Comparison of ENCODE assay signal across 10 cellular contexts in genomic region chr4:3767569-3768288, GRCh38. TPM values are rescaled to one million over a fixed set of nuclear protein-coding genes. Genes with fewer than 3 reads are reported as not detected.
DNase-seq lines count a peak whose midpoint lies in the region; ATAC-seq and TF ChIP-seq lines count a peak whose summit lies in the region.
"Had no signal": no experiment of that assay in that cellular context is flagged by ENCODE, and none has a peak within 500 bp of the region (broad histone marks: within the 10 kb centered on the region; RNA-seq: fewer than 3 reads in every experiment).

No MANE protein-coding gene starts in this region.

- BruUV-seq in MCF 10A (replicated peaks; lab: Mats Ljungman, UMichigan), result no TSS peak

- H3K36me3 Mint-ChIP-seq in MCF 10A (ENCODE audit: insufficient read depth, unreplicated experiment) (no peaks in the 10 kb centered on the region), immature natural killer cell (no peaks in the 10 kb centered on the region)
- peaks cover 2% of the 10 kb centered on the region for H3K36me3 Mint-ChIP-seq in activated CD8-positive, alpha-beta T cell treated with anti-CD3 and anti-CD28 coated beads, Interleukin-2, amount 10 ng/mL, durations not matched to agents 7 days and 5 days (ENCODE audit: low read depth)

- no peak for ATAC-seq in activated CD8-positive, alpha-beta T cell treated with anti-CD3 and anti-CD28 coated beads, Interleukin-2, amount 10 ng/mL, durations not matched to agents 7 days and 5 days
- ATAC-seq in HG03342 (IDR thresholded peaks at IDR 0.05; ENCODE audit: unreplicated experiment), result no peak
- ATAC-seq: psoas muscle had no signal

- CTCF ChIA-PET in MCF 10A (lab: Yijun Ruan, JAX), result no interaction called here
- CTCF ChIA-PET in activated CD8-positive, alpha-beta T cell treated with anti-CD3 and anti-CD28 coated beads, Interleukin-2, amount 10 ng/mL, durations not matched to agents 7 days and 5 days (lab: Charles Lee), result no interaction called here

- H3K9me3 Mint-ChIP-seq in MCF 10A (ENCODE audit: unreplicated experiment) (no peaks in the 10 kb centered on the region), immature natural killer cell (peaks cover 0 to 2% (median 0%) of the 10 kb centered on the region in 6 donors)
- H3K9me3 Mint-ChIP-seq in activated CD8-positive, alpha-beta T cell treated with anti-CD3 and anti-CD28 coated beads, Interleukin-2, amount 10 ng/mL, durations not matched to agents 7 days and 5 days (ENCODE audit: insufficient read depth), result no peaks in the 10 kb centered on the region

- H3K9me3 ChIP-seq in breast epithelium (no peaks in the 10 kb centered on the region), thyroid gland (no peaks in the 10 kb centered on the region)
- H3K9me3 ChIP-seq: psoas muscle had no signal

- H3K36me3 ChIP-seq in breast epithelium (no peaks in the 10 kb centered on the region), thyroid gland (no peaks in the 10 kb centered on the region)

- H3K27ac ChIP-seq in breast epithelium (no peak overlapping the region), thyroid gland (no peak overlapping the region)
- H3K27ac ChIP-seq: psoas muscle had no signal

- TF ChIP-seq POLR2A in breast epithelium (IDR thresholded peaks at IDR 0.05), result no peak
- no peak for TF ChIP-seq POLR2A in thyroid gland (IDR thresholded peaks at IDR 0.05)

- no peak for TF ChIP-seq CTCF in MCF 10A (IDR thresholded peaks at IDR 0.05; ENCODE audit: unreplicated experiment)
- TF ChIP-seq CTCF in breast epithelium (IDR thresholded peaks at IDR 0.05), result no peak
- no peak for TF ChIP-seq CTCF in thyroid gland (IDR thresholded peaks at IDR 0.05)

- H3K4me3 ChIP-seq in breast epithelium, result peak overlapping the region in 1 of 3 donors; percentile 11
- H3K4me3 ChIP-seq in thyroid gland (replicated peaks in 1 of 3), result no peak overlapping the region

- H3K27me3 Mint-ChIP-seq in MCF 10A (ENCODE audit: insufficient read depth, unreplicated experiment) (no peaks in the 10 kb centered on the region), immature natural killer cell (ENCODE audit: low read depth in 3 of 3) (peaks cover 9 to 20% (median 10%) of the 10 kb centered on the region in 3 donors)
- H3K27me3 Mint-ChIP-seq in activated CD8-positive, alpha-beta T cell treated with anti-CD3 and anti-CD28 coated beads, Interleukin-2, amount 10 ng/mL, durations not matched to agents 7 days and 5 days (ENCODE audit: low read depth), result peaks cover 20% of the 10 kb centered on the region

- WGBS in thyroid gland, 2 donors, result 11 to 51% methylated on average over 13 to 44 of the region's 58 CpGs

- H3K4me1 ChIP-seq in breast epithelium, result no peaks in the 10 kb centered on the region
- peaks cover 0 to 3% of the 10 kb centered on the region in 2 donors for H3K4me1 ChIP-seq in thyroid gland
- H3K4me1 ChIP-seq: psoas muscle had no signal

- H3K27ac Mint-ChIP-seq in MCF 10A (ENCODE audit: low read depth, unreplicated experiment) (no peak overlapping the region), immature natural killer cell (no peak overlapping the region)
- peak overlapping the region; percentile 67 for H3K27ac Mint-ChIP-seq in activated CD8-positive, alpha-beta T cell treated with anti-CD3 and anti-CD28 coated beads, Interleukin-2, amount 10 ng/mL, durations not matched to agents 7 days and 5 days

- intact Hi-C loops in MCF 10A (cut with micrococcal nuclease) (no loop called here), breast epithelium (cut with DNase I; ENCODE audit: low total_unique reads) (no loop called here), thyroid gland (cut with DNase I) (no loop called here)

- H3K4me3 Mint-ChIP-seq in MCF 10A (ENCODE audit: unreplicated experiment) (peak overlapping the region; percentile 46), immature natural killer cell (peak overlapping the region; percentile 65 to 82 (median 73))
- H3K4me3 Mint-ChIP-seq in activated CD8-positive, alpha-beta T cell treated with anti-CD3 and anti-CD28 coated beads, Interleukin-2, amount 10 ng/mL, durations not matched to agents 7 days and 5 days, result peak overlapping the region; percentile 56

- POLR2A ChIA-PET in MCF 10A (lab: Yijun Ruan, JAX), result no interaction called here
- POLR2A ChIA-PET in activated CD8-positive, alpha-beta T cell treated with anti-CD3 and anti-CD28 coated beads, Interleukin-2, amount 10 ng/mL, durations not matched to agents 7 days and 5 days (lab: Charles Lee), result no interaction called here

- H3K27me3 ChIP-seq in breast epithelium, result peaks cover 0 to 64% of the 10 kb centered on the region in 2 donors
- H3K27me3 ChIP-seq in thyroid gland, result peaks cover 6% of the 10 kb centered on the region

- DNase-seq in MCF 10A (ENCODE audit: unreplicated experiment), result no peak
- no peak for DNase-seq in breast epithelium (ENCODE audit: low spot score in 2 of 2)
- peak; percentile 26 for DNase-seq in activated CD8-positive, alpha-beta T cell treated with anti-CD3 and anti-CD28 coated beads, Interleukin-2, amount 10 ng/mL, durations not matched to agents 7 days and 5 days
- DNase-seq in immature natural killer cell, result no peak
- peak; percentile 25 to 30 for DNase-seq in thyroid gland
- DNase-seq in NCI-H226, result no peak
- no peak for DNase-seq in HPDE6-E6E7 (ENCODE audit: extremely low spot score)
- DNase-seq: DND-41, psoas muscle had no signal

- no peaks in the 10 kb centered on the region for H3K4me1 Mint-ChIP-seq in MCF 10A (ENCODE audit: insufficient read depth, unreplicated experiment)
- peaks cover 4% of the 10 kb centered on the region for H3K4me1 Mint-ChIP-seq in activated CD8-positive, alpha-beta T cell treated with anti-CD3 and anti-CD28 coated beads, Interleukin-2, amount 10 ng/mL, durations not matched to agents 7 days and 5 days (ENCODE audit: low read depth)
- H3K4me1 Mint-ChIP-seq in immature natural killer cell, result peaks cover 6 to 11% of the 10 kb centered on the region in 2 donors

RNA-seq across cellular contexts. Expression of gene ADRA2C, which starts 1.5 kb away (rescaled TPM):
- total RNA-seq in MCF 10A (2022) (0.28 and 0.32 TPM in 2 replicates), breast epithelium (1 to 10 TPM; 1.6 to 6.9 (median 3.5) TPM), thyroid gland (1 to 10 TPM in 2 of 4 donors, under 1 TPM in 2; 0.45 to 3.5 (median 1.1) TPM)
- not detected for total RNA-seq in activated CD8-positive, alpha-beta T cell treated with anti-CD3 and anti-CD28 coated beads, Interleukin-2, amount 10 ng/mL, durations not matched to agents 7 days and 5 days
- polyA plus RNA-seq in immature natural killer cell, result not detected

Comparison
In these comparisons a context has a peak if more than half of its experiments do, and no peak if none do; other contexts are left out.
1. DNase-seq: peak in activated CD8-positive, alpha-beta T cell treated with anti-CD3 and anti-CD28 coated beads, Interleukin-2, amount 10 ng/mL, durations not matched to agents 7 days and 5 days (single experiment) and thyroid gland (2 of 2); none in MCF 10A (single experiment), breast epithelium (0 of 2), immature natural killer cell (0 of 3), NCI-H226 (single experiment) and HPDE6-E6E7 (single experiment).
2. Peak in every context shown above with its lines, with median percentiles within 50 percentile points of each other: H3K4me3 Mint-ChIP-seq.